Comparison of ENCODE assay signal across 18 cellular contexts in genomic region chr6:107862383-107862782, GRCh38. TPM values are rescaled to one million over a fixed set of nuclear protein-coding genes. Genes with fewer than 3 reads are reported as not detected.
DNase-seq lines count a peak whose midpoint lies in the region; TF ChIP-seq lines count a peak whose summit lies in the region.
"Had no signal": no experiment of that assay in that cellular context is flagged by ENCODE, and none has a peak within 500 bp of the region (broad histone marks: within the 10 kb centered on the region; RNA-seq: fewer than 3 reads in every experiment).

No MANE protein-coding gene starts in this region.

- H3K27me3 ChIP-seq in right atrium auricular region: no peaks in the 10 kb centered on the region
- no peaks in the 10 kb centered on the region for H3K27me3 ChIP-seq in HAP-1 (ENCODE audit: low read depth)

- no peak overlapping the region for H3K4me3 ChIP-seq in right atrium auricular region
- no peak overlapping the region for H3K4me3 ChIP-seq in HAP-1
- H3K4me3 ChIP-seq: GM23338, K562, PC-9 had no signal

- H3K27ac ChIP-seq in right atrium auricular region: no peak overlapping the region
- H3K27ac ChIP-seq: PC-9 had no signal

- in situ Hi-C loops in HAP-1 (cut with MboI; ENCODE audit: low sequenced_read_pairs): no loop called here

- no peaks in the 10 kb centered on the region for H3K4me1 ChIP-seq in right atrium auricular region
- peaks cover 14% of the 10 kb centered on the region for H3K4me1 ChIP-seq in HAP-1

- DNase-seq in NCI-H2029 treated with DMSO at 0.1 percent for 48 hours (lab: John Stamatoyannopoulos, UW) (peak; percentile 1), NCI-H2029 (lab: John Stamatoyannopoulos, UW) (no peak), HK-2 (ENCODE audit: unreplicated experiment) (peak; percentile 26), RPMI7951 (ENCODE audit: low read depth) (peak; percentile 20), renal cortical epithelial cell (ENCODE audit: low read depth) (peak; percentile 89), superior temporal gyrus (ENCODE audit: extremely low spot score) (no peak), right atrium auricular region (ENCODE audit: low spot score) (no peak), HAP-1 (ENCODE audit: low spot score in 2 of 2) (no peak)
- DNase-seq: 8988T; CD4-positive, CD25-positive, alpha-beta regulatory T cell; COR-L47; MV-4-11; NCI-H187; NCI-H510A; NCI-H774; PC-9 had no signal

- TF ChIP-seq CTCF in right atrium auricular region (IDR thresholded peaks at IDR 0.05): no peak

- H3K36me3 ChIP-seq in right atrium auricular region (no peaks in the 10 kb centered on the region), HAP-1 (replicated peaks) (no peaks in the 10 kb centered on the region)

- H3K9me3 ChIP-seq in right atrium auricular region (no peaks in the 10 kb centered on the region), HAP-1 (no peaks in the 10 kb centered on the region)

RNA-seq across cellular contexts. Expression of gene SCML4, which starts 38.3 kb away (rescaled TPM):
- not detected in 2 replicates for total RNA-seq in RPMI7951 (2014; rRNA removed; shearing (Covaris generic))
- total RNA-seq in renal cortical epithelial cell (0.15 TPM in 1 of 2 replicates, not detected in the other), right atrium auricular region (under 1 TPM; 0.28 to 0.44 TPM)
- total RNA-seq: GM23338, PC-9 had no signal

Comparison
In these comparisons a context has a peak if more than half of its experiments do, and no peak if none do; other contexts are left out.
1. DNase-seq: peak in NCI-H2029 treated with DMSO at 0.1 percent for 48 hours (single experiment), HK-2 (single experiment), RPMI7951 (single experiment) and renal cortical epithelial cell (single experiment); none in NCI-H2029 (single experiment), superior temporal gyrus (single experiment), right atrium auricular region (single experiment) and HAP-1 (0 of 2).